ENCODE assay signal across 9 cellular contexts in genomic region chr3:194537732-194538247, GRCh38. TPM values are rescaled to one million over a fixed set of nuclear protein-coding genes. Genes with fewer than 3 reads are reported as not detected.
DNase-seq lines count a peak whose midpoint lies in the region; ATAC-seq, FAIRE-seq and TF ChIP-seq lines count a peak whose summit lies in the region.
"Had no signal": no experiment of that assay in that cellular context is flagged by ENCODE, and none has a peak within 500 bp of the region (broad histone marks: within the 10 kb centered on the region; RNA-seq: fewer than 3 reads in every experiment).

No MANE protein-coding gene starts in this region.

- no peak for TF ChIP-seq EP300 in A549 (IDR thresholded peaks at IDR 0.05)
- peak; percentile 52; the same call in 1 of the 2 replicates for TF ChIP-seq EP300 in Ishikawa (IDR thresholded peaks at IDR 0.05; ENCODE audit: borderline replicate concordance)

- CTCF ChIA-PET in A549 (lab: Yijun Ruan, JAX): interaction anchor here (1.4 kb wide), 1 partner anchor 42 kb away, joined by 4 read pairs; no protein-coding TSS in a partner anchor

- TF ChIP-seq CTCF in A549 (IDR thresholded peaks at IDR 0.05): no peak
- no peak for TF ChIP-seq CTCF in left lung (IDR thresholded peaks at IDR 0.05)

- H3K27ac ChIP-seq in A549: peak overlapping the region; percentile 79 to 80
- no peak overlapping the region for H3K27ac ChIP-seq in left lung

- intact Hi-C loops in left lung (cut with DNase I): no loop called here

- POLR2A ChIA-PET in A549 (lab: Yijun Ruan, JAX): no interaction called here

- H3K9me3 ChIP-seq in A549 (peaks cover 13% of the 10 kb centered on the region), left lung (peaks cover 4 to 17% of the 10 kb centered on the region in 2 donors)

- no peak for FAIRE-seq in A549 (lab: Jason Lieb, UNC)

- peak overlapping the region; percentile 68 for H3K4me2 ChIP-seq in A549

- DNase-seq in A549 (ENCODE audit: low read depth in 1 of 2, low spot score in 1 of 2) (peak in 1 of 2 experiments; percentile 60), astrocyte of the hippocampus (ENCODE audit: low read depth, low spot score) (peak; percentile 92), left lung (no peak), NCI-H524 (lab: John Stamatoyannopoulos, UW) (no peak)
- DNase-seq in stimulated activated naive CD8-positive, alpha-beta T cell treated with anti-CD3 and anti-CD28 coated beads, Interleukin-15, Interleukin-2, amounts not matched to agents 100 U/mL and 50 U/mL, for 24 hours: no peak
- no peak for DNase-seq in stimulated activated CD4-positive, alpha-beta T cell treated with anti-CD3 and anti-CD28 coated beads, Interleukin-4, amount 100 ng/mL, for 4 hours
- DNase-seq: CD8-positive, alpha-beta memory T cell had no signal

- no peak overlapping the region for H3K4me3 ChIP-seq in A549
- no peak overlapping the region for H3K4me3 ChIP-seq in left lung

- peak; percentile 63 to 73; a peak in 5 of 6 replicates for ATAC-seq in A549
- ATAC-seq in left lung: peak; percentile 81
- no peak for ATAC-seq in stimulated activated naive CD8-positive, alpha-beta T cell treated with anti-CD3 and anti-CD28 coated beads, Interleukin-15, Interleukin-2, amounts not matched to agents 100 U/mL and 50 U/mL, for 24 hours
- no peak for ATAC-seq in GM21619 (IDR thresholded peaks at IDR 0.05; ENCODE audit: unreplicated experiment)

- no peak for TF ChIP-seq RAD21 in A549 (conservative IDR thresholded peaks at IDR 0.05 in 1 of 2, IDR thresholded peaks at IDR 0.05 in 1 of 2)
- peak; percentile 12; the same call in 1 of the 2 replicates for TF ChIP-seq RAD21 in Ishikawa (IDR thresholded peaks at IDR 0.05; ENCODE audit: low read depth)

- H3K4me1 ChIP-seq in A549: peaks cover 22% of the 10 kb centered on the region
- H3K4me1 ChIP-seq in left lung: peaks cover 0 to 20% of the 10 kb centered on the region in 2 donors

- TF ChIP-seq POLR2A in A549 (IDR thresholded peaks at IDR 0.05; ENCODE audit: low read length): no peak

- whole genome bisulfite sequencing in A549 (ENCODE audit: missing lambda C conversion rate): 43% methylated on average over 8 of the region's 8 CpGs

- no peaks in the 10 kb centered on the region for H3K27me3 ChIP-seq in left lung

- no peaks in the 10 kb centered on the region for H3K36me3 ChIP-seq in left lung

TF ChIP-seq in A549, 52 proteins besides CTCF, POLR2A, EP300 and RAD21:
- TF ChIP-seq ESRRA (IDR thresholded peaks at IDR 0.05; ENCODE audit: borderline replicate concordance, low read length): no peak
- no peak for TF ChIP-seq NR3C1 (IDR thresholded peaks at IDR 0.05)
- TF ChIP-seq JUNB (IDR thresholded peaks at IDR 0.05): no peak
- TF ChIP-seq KDM5A (IDR thresholded peaks at IDR 0.05): no peak
- no peak for TF ChIP-seq JUN (IDR thresholded peaks at IDR 0.05)
- no peak for TF ChIP-seq TP53 (CRISPR knock-in tag; IDR thresholded peaks at IDR 0.05)
- TF ChIP-seq ZSCAN20 (CRISPR knock-in tag; IDR thresholded peaks at IDR 0.05): no peak
- no peak for TF ChIP-seq KDM1A (IDR thresholded peaks at IDR 0.05; ENCODE audit: low read depth)
- TF ChIP-seq ZC3H11A (IDR thresholded peaks at IDR 0.05): no peak
- TF ChIP-seq HES2 (IDR thresholded peaks at IDR 0.05): no peak
- no peak for TF ChIP-seq HEYL (CRISPR knock-in tag; IDR thresholded peaks at IDR 0.05)
- TF ChIP-seq RNF2 (IDR thresholded peaks at IDR 0.05; ENCODE audit: borderline replicate concordance, low read depth): no peak
- TF ChIP-seq HOXA7 (CRISPR knock-in tag; IDR thresholded peaks at IDR 0.05): no peak
- TF ChIP-seq HOXB13 (CRISPR knock-in tag; IDR thresholded peaks at IDR 0.05; ENCODE audit: low read depth): no peak
- no peak for TF ChIP-seq FOSB (CRISPR knock-in tag; IDR thresholded peaks at IDR 0.05)
- TF ChIP-seq CHD4 (IDR thresholded peaks at IDR 0.05; ENCODE audit: borderline replicate concordance): no peak
- no peak for TF ChIP-seq MAX (IDR thresholded peaks at IDR 0.05)
- TF ChIP-seq CBX8 (IDR thresholded peaks at IDR 0.05): no peak

TF ChIP-seq in Ishikawa, 13 proteins besides CTCF, POLR2A, EP300 and RAD21:
- peak; percentile 82 for TF ChIP-seq NFIC (IDR thresholded peaks at IDR 0.05)
- peak; percentile 94 for TF ChIP-seq TEAD4 (IDR thresholded peaks at IDR 0.05)
- TF ChIP-seq REST (IDR thresholded peaks at IDR 0.05; ENCODE audit: low read depth): no peak
- peak; percentile 56 for TF ChIP-seq MAX (IDR thresholded peaks at IDR 0.05)
- peak; percentile 68; the same call in 1 of the 2 replicates for TF ChIP-seq TCF12 (IDR thresholded peaks at IDR 0.05; ENCODE audit: low read depth)
- TF ChIP-seq ZBTB7A (IDR thresholded peaks at IDR 0.05; ENCODE audit: low read depth): no peak

RNA-seq across cellular contexts. Expression of gene ATP13A3, which starts 51.0 kb away (rescaled TPM):
- 84.5 and 102 TPM in 2 replicates for polyA plus RNA-seq in A549 (2011; rRNA removed)
- polyA plus RNA-seq in A549 (2012; cell fraction: cytosol; rRNA removed): 13.5 and 14.2 TPM in 2 replicates
- polyA plus RNA-seq in A549 (2012; cell fraction: nucleus; rRNA removed): 6.9 and 15.0 TPM in 2 replicates
- 57.2 to 64.2 TPM (median 63.6 TPM) in 3 replicates for polyA plus RNA-seq in A549 (2017; fragmentation: RNase III; extraction: RNeasy Plus Mini Kit Qiagen cat#74134 plus additional on column Dnase treatment)
- 53.0 and 57.1 TPM in 2 replicates for polyA minus RNA-seq in A549 (2011; rRNA and poly(A)+ RNA removed)
- 100 to 1,000 TPM; 121 to 123 TPM for total RNA-seq in left lung

Comparison
In these comparisons a context has a peak if more than half of its experiments do, and no peak if none do; other contexts are left out.
1. ATAC-seq: peak in A549 (2 of 2) and left lung (single experiment); none in stimulated activated naive CD8-positive, alpha-beta T cell treated with anti-CD3 and anti-CD28 coated beads, Interleukin-15, Interleukin-2, amounts not matched to agents 100 U/mL and 50 U/mL, for 24 hours (single experiment) and GM21619 (single experiment).
2. H3K27ac ChIP-seq: peak in A549 (2 of 2); none in left lung (0 of 2).